In genomic region chr1:8693092-8693491, GRCh38 we compare ENCODE assay signal across 1 cellular context.
TF ChIP-seq lines count a peak whose summit lies in the region.

No MANE protein-coding gene starts in this region.

TF ChIP-seq in IMR-90, 13 proteins besides CTCF, POLR2A, EP300 and RAD21 (continued from another document):
- no peak for TF ChIP-seq MXI1 (IDR thresholded peaks at IDR 0.05; ENCODE audit: borderline replicate concordance, low read depth, low read length)
- no peak for TF ChIP-seq ELK1 (IDR thresholded peaks at IDR 0.05; ENCODE audit: borderline replicate concordance, low read depth, low read length)
